ENCODE assay signal across 1 cellular context in the genomic region with DNA sequence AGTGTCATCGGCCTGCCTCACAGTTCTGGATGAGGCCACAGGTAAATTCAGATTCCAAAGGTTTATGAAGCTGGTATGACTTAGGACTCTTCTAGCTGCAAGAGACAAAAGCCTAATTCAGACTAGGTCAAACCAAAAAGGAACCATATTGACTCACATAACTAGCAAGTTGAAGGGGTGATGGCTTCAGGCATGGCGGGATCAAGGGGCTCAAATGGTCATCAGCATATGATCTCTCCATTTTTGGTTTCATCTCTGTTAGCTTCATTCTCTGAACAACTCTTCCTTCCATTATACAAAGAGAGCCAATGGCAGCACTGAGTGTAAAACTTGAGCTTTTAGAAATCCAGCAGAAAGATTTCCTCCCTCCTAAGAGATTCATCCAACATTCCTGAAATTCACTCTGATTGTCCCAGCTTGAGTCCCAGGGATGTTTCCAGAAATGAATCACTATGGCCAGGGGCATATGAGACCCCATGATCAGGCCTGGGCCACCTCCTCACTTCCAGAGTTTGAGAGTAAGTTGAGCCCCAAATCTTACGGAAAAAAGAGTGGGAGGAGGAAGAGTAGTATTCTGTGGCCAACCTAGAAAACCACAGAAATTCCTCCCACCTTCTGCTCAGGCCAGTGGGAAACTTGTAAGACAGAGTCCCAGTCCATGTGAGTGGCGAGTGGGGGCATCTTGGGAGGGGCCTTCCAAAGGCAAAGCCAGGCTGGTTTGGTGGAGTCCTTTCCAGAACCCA.
A peak's percentile ranks its signal among the peaks of the same experiment; 100 is the strongest.
TF ChIP-seq lines count a peak whose summit lies in the region.

No MANE protein-coding gene starts in this region.

TF ChIP-seq in K562, 482 proteins besides CTCF, POLR2A, EP300 and RAD21 (continued from another document and continues in another):
- TF ChIP-seq, protein P1, sequence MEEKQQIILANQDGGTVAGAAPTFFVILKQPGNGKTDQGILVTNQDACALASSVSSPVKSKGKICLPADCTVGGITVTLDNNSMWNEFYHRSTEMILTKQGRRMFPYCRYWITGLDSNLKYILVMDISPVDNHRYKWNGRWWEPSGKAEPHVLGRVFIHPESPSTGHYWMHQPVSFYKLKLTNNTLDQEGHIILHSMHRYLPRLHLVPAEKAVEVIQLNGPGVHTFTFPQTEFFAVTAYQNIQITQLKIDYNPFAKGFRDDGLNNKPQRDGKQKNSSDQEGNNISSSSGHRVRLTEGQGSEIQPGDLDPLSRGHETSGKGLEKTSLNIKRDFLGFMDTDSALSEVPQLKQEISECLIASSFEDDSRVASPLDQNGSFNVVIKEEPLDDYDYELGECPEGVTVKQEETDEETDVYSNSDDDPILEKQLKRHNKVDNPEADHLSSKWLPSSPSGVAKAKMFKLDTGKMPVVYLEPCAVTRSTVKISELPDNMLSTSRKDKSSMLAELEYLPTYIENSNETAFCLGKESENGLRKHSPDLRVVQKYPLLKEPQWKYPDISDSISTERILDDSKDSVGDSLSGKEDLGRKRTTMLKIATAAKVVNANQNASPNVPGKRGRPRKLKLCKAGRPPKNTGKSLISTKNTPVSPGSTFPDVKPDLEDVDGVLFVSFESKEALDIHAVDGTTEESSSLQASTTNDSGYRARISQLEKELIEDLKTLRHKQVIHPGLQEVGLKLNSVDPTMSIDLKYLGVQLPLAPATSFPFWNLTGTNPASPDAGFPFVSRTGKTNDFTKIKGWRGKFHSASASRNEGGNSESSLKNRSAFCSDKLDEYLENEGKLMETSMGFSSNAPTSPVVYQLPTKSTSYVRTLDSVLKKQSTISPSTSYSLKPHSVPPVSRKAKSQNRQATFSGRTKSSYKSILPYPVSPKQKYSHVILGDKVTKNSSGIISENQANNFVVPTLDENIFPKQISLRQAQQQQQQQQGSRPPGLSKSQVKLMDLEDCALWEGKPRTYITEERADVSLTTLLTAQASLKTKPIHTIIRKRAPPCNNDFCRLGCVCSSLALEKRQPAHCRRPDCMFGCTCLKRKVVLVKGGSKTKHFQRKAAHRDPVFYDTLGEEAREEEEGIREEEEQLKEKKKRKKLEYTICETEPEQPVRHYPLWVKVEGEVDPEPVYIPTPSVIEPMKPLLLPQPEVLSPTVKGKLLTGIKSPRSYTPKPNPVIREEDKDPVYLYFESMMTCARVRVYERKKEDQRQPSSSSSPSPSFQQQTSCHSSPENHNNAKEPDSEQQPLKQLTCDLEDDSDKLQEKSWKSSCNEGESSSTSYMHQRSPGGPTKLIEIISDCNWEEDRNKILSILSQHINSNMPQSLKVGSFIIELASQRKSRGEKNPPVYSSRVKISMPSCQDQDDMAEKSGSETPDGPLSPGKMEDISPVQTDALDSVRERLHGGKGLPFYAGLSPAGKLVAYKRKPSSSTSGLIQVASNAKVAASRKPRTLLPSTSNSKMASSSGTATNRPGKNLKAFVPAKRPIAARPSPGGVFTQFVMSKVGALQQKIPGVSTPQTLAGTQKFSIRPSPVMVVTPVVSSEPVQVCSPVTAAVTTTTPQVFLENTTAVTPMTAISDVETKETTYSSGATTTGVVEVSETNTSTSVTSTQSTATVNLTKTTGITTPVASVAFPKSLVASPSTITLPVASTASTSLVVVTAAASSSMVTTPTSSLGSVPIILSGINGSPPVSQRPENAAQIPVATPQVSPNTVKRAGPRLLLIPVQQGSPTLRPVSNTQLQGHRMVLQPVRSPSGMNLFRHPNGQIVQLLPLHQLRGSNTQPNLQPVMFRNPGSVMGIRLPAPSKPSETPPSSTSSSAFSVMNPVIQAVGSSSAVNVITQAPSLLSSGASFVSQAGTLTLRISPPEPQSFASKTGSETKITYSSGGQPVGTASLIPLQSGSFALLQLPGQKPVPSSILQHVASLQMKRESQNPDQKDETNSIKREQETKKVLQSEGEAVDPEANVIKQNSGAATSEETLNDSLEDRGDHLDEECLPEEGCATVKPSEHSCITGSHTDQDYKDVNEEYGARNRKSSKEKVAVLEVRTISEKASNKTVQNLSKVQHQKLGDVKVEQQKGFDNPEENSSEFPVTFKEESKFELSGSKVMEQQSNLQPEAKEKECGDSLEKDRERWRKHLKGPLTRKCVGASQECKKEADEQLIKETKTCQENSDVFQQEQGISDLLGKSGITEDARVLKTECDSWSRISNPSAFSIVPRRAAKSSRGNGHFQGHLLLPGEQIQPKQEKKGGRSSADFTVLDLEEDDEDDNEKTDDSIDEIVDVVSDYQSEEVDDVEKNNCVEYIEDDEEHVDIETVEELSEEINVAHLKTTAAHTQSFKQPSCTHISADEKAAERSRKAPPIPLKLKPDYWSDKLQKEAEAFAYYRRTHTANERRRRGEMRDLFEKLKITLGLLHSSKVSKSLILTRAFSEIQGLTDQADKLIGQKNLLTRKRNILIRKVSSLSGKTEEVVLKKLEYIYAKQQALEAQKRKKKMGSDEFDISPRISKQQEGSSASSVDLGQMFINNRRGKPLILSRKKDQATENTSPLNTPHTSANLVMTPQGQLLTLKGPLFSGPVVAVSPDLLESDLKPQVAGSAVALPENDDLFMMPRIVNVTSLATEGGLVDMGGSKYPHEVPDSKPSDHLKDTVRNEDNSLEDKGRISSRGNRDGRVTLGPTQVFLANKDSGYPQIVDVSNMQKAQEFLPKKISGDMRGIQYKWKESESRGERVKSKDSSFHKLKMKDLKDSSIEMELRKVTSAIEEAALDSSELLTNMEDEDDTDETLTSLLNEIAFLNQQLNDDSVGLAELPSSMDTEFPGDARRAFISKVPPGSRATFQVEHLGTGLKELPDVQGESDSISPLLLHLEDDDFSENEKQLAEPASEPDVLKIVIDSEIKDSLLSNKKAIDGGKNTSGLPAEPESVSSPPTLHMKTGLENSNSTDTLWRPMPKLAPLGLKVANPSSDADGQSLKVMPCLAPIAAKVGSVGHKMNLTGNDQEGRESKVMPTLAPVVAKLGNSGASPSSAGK (IDR thresholded peaks at IDR 0.05): 0 out of 2 replicates have a peak, but pooled peaks have one; percentile 11
- TF ChIP-seq EGR1 (conservative IDR thresholded peaks at IDR 0.05): 0 out of 2 replicates have a peak, but pooled peaks have one; percentile 34
- no peak; the same call in 1 of the 2 replicates for TF ChIP-seq CXXC5 (CRISPR knock-in tag; IDR thresholded peaks at IDR 0.05)
- TF ChIP-seq, protein P2, sequence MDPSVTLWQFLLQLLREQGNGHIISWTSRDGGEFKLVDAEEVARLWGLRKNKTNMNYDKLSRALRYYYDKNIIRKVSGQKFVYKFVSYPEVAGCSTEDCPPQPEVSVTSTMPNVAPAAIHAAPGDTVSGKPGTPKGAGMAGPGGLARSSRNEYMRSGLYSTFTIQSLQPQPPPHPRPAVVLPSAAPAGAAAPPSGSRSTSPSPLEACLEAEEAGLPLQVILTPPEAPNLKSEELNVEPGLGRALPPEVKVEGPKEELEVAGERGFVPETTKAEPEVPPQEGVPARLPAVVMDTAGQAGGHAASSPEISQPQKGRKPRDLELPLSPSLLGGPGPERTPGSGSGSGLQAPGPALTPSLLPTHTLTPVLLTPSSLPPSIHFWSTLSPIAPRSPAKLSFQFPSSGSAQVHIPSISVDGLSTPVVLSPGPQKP (CRISPR knock-in tag; IDR thresholded peaks at IDR 0.05): no peak
- no peak for TF ChIP-seq ZNF77 (CRISPR knock-in tag; IDR thresholded peaks at IDR 0.05)
- TF ChIP-seq ETS1 (conservative IDR thresholded peaks at IDR 0.05; ENCODE audit: control insufficient read depth, low read depth, low read length): no peak
- TF ChIP-seq MEF2A (IDR thresholded peaks at IDR 0.05; ENCODE audit: control insufficient read depth, low read depth, low read length): no peak
- no peak for TF ChIP-seq RFX5 (IDR thresholded peaks at IDR 0.05; ENCODE audit: low read depth, low read length)
- peak; percentile 80 for TF ChIP-seq RBM25 (IDR thresholded peaks at IDR 0.05; ENCODE audit: low read depth, low read length, severe bottlenecking)
- no peak for TF ChIP-seq CC2D1A (IDR thresholded peaks at IDR 0.05)
- peak; percentile 29; the same call in 1 of the 2 replicates for TF ChIP-seq SMARCE1 (IDR thresholded peaks at IDR 0.05)
- TF ChIP-seq FOXJ3 (CRISPR knock-in tag; IDR thresholded peaks at IDR 0.05): no peak
- TF ChIP-seq TARDBP (IDR thresholded peaks at IDR 0.05): no peak
- TF ChIP-seq TRIM24 (IDR thresholded peaks at IDR 0.05): no peak
- TF ChIP-seq PHTF2 (CRISPR knock-in tag; IDR thresholded peaks at IDR 0.05): no peak
- no peak for TF ChIP-seq ZBTB8A (IDR thresholded peaks at IDR 0.05; ENCODE audit: partially characterized antibody)
- no peak for TF ChIP-seq IRF2 (CRISPR knock-in tag; IDR thresholded peaks at IDR 0.05)
- TF ChIP-seq MXI1 (IDR thresholded peaks at IDR 0.05; ENCODE audit: low read depth, low read length): no peak
- no peak for TF ChIP-seq ZKSCAN1 (IDR thresholded peaks at IDR 0.05; ENCODE audit: low read depth, low read length)
- TF ChIP-seq ZNF764 (CRISPR knock-in tag; IDR thresholded peaks at IDR 0.05; ENCODE audit: low read depth): no peak
- no peak for TF ChIP-seq TOE1 (IDR thresholded peaks at IDR 0.05; ENCODE audit: borderline replicate concordance)
- no peak for TF ChIP-seq TOE1 (CRISPR knock-in tag; IDR thresholded peaks at IDR 0.05; ENCODE audit: borderline replicate concordance, low read depth)
- TF ChIP-seq CGGBP1 (CRISPR knock-in tag; IDR thresholded peaks at IDR 0.05): no peak
- TF ChIP-seq ZFP36 (IDR thresholded peaks at IDR 0.05; ENCODE audit: low read depth, low read length, partially characterized antibody): no peak
- no peak for TF ChIP-seq CEBPG (CRISPR knock-in tag; IDR thresholded peaks at IDR 0.05)
- TF ChIP-seq CEBPG (tag; conservative IDR thresholded peaks at IDR 0.05 in 1 of 2, IDR thresholded peaks at IDR 0.05 in 1 of 2): no peak
- TF ChIP-seq ZNF274 (IDR thresholded peaks at IDR 0.05; ENCODE audit: borderline replicate concordance, low read depth, low read length): no peak
- no peak for TF ChIP-seq ESRRB (CRISPR knock-in tag; IDR thresholded peaks at IDR 0.05; ENCODE audit: borderline replicate concordance)
- TF ChIP-seq, protein P3, sequence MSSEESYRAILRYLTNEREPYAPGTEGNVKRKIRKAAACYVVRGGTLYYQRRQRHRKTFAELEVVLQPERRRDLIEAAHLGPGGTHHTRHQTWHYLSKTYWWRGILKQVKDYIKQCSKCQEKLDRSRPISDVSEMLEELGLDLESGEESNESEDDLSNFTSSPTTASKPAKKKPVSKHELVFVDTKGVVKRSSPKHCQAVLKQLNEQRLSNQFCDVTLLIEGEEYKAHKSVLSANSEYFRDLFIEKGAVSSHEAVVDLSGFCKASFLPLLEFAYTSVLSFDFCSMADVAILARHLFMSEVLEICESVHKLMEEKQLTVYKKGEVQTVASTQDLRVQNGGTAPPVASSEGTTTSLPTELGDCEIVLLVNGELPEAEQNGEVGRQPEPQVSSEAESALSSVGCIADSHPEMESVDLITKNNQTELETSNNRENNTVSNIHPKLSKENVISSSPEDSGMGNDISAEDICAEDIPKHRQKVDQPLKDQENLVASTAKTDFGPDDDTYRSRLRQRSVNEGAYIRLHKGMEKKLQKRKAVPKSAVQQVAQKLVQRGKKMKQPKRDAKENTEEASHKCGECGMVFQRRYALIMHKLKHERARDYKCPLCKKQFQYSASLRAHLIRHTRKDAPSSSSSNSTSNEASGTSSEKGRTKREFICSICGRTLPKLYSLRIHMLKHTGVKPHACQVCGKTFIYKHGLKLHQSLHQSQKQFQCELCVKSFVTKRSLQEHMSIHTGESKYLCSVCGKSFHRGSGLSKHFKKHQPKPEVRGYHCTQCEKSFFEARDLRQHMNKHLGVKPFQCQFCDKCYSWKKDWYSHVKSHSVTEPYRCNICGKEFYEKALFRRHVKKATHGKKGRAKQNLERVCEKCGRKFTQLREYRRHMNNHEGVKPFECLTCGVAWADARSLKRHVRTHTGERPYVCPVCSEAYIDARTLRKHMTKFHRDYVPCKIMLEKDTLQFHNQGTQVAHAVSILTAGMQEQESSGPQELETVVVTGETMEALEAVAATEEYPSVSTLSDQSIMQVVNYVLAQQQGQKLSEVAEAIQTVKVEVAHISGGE (CRISPR knock-in tag; IDR thresholded peaks at IDR 0.05): no peak
- TF ChIP-seq, protein P4, sequence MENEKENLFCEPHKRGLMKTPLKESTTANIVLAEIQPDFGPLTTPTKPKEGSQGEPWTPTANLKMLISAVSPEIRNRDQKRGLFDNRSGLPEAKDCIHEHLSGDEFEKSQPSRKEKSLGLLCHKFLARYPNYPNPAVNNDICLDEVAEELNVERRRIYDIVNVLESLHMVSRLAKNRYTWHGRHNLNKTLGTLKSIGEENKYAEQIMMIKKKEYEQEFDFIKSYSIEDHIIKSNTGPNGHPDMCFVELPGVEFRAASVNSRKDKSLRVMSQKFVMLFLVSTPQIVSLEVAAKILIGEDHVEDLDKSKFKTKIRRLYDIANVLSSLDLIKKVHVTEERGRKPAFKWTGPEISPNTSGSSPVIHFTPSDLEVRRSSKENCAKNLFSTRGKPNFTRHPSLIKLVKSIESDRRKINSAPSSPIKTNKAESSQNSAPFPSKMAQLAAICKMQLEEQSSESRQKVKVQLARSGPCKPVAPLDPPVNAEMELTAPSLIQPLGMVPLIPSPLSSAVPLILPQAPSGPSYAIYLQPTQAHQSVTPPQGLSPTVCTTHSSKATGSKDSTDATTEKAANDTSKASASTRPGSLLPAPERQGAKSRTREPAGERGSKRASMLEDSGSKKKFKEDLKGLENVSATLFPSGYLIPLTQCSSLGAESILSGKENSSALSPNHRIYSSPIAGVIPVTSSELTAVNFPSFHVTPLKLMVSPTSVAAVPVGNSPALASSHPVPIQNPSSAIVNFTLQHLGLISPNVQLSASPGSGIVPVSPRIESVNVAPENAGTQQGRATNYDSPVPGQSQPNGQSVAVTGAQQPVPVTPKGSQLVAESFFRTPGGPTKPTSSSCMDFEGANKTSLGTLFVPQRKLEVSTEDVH (IDR thresholded peaks at IDR 0.05; ENCODE audit: low read depth, partially characterized antibody): no peak
- peak; percentile 8; the same call in 1 of the 2 replicates for TF ChIP-seq ARID1B (IDR thresholded peaks at IDR 0.05)
- TF ChIP-seq KAT8 (IDR thresholded peaks at IDR 0.05; ENCODE audit: low read depth): no peak
- TF ChIP-seq, protein P5, sequence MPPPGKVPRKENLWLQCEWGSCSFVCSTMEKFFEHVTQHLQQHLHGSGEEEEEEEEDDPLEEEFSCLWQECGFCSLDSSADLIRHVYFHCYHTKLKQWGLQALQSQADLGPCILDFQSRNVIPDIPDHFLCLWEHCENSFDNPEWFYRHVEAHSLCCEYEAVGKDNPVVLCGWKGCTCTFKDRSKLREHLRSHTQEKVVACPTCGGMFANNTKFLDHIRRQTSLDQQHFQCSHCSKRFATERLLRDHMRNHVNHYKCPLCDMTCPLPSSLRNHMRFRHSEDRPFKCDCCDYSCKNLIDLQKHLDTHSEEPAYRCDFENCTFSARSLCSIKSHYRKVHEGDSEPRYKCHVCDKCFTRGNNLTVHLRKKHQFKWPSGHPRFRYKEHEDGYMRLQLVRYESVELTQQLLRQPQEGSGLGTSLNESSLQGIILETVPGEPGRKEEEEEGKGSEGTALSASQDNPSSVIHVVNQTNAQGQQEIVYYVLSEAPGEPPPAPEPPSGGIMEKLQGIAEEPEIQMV (tag; conservative IDR thresholded peaks at IDR 0.05; ENCODE audit: low read depth): no peak
